In the genomic region with DNA sequence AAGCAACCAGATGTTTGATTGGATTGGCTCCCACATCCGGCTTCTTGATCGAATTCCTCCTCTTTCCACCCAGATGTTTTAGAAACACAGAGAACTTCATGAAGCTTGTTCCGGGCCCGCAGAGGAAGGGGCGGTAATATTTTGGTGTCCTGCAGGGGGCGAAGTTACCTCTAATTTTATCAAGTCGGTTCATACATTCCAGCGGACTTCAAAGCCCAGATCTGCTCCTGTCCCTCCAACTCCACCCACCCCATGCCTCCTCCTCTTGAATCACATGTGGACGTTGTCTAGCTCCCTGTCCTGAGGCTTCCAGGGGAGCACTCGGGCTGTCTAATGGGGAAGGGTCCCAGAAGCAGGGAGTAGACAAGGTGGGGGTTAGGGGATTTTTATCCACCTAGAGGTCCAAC, we compare ENCODE assay signal across 8 cellular contexts. TPM values are rescaled to one million over a fixed set of nuclear protein-coding genes. Genes with fewer than 3 reads are reported as not detected.
DNase-seq lines count a peak whose midpoint lies in the region; ATAC-seq, FAIRE-seq and TF ChIP-seq lines count a peak whose summit lies in the region.

No MANE protein-coding gene starts in this region.

- no peak overlapping the region for H3K4me3 Mint-ChIP-seq in T-helper 17 cell
- no peak overlapping the region for H3K4me3 Mint-ChIP-seq in astrocyte (ENCODE audit: unreplicated experiment)

- H3K27me3 ChIP-seq in astrocyte (ENCODE audit: insufficient read depth, low read length): peaks cover 35% of the 10 kb centered on the region
- H3K27me3 ChIP-seq in smooth muscle cell (ENCODE audit: low read depth): peaks cover 33% of the 10 kb centered on the region

- H3K4me3 ChIP-seq in astrocyte (ENCODE audit: insufficient read depth, low read depth, low read length) (no peak overlapping the region), smooth muscle cell (no peak overlapping the region)

- H3K36me3 ChIP-seq in astrocyte (ENCODE audit: insufficient read depth, low read length): no peaks in the 10 kb centered on the region
- no peaks in the 10 kb centered on the region for H3K36me3 ChIP-seq in smooth muscle cell (ENCODE audit: low read depth)

- H3F3A ChIP-seq in smooth muscle cell (ENCODE audit: low read depth): no peaks in the 10 kb centered on the region

- H3K27me3 Mint-ChIP-seq in T-helper 17 cell: peaks cover 50% of the 10 kb centered on the region
- H3K27me3 Mint-ChIP-seq in astrocyte (ENCODE audit: low read depth, unreplicated experiment): peaks cover 29% of the 10 kb centered on the region

- H4K20me1 ChIP-seq in astrocyte (ENCODE audit: insufficient read depth, low read length) (peaks cover 3% of the 10 kb centered on the region), smooth muscle cell (ENCODE audit: low read depth) (no peaks in the 10 kb centered on the region)

- H3K9ac ChIP-seq in astrocyte (ENCODE audit: low read length) (no peak overlapping the region), smooth muscle cell (ENCODE audit: low read depth) (no peak overlapping the region)

- peak; percentile 90 for FAIRE-seq in GM12892 (lab: Jason Lieb, UNC)
- no peak for FAIRE-seq in astrocyte (lab: Jason Lieb, UNC)

- peaks cover 2% of the 10 kb centered on the region for H3K36me3 Mint-ChIP-seq in T-helper 17 cell (ENCODE audit: low read depth)
- no peaks in the 10 kb centered on the region for H3K36me3 Mint-ChIP-seq in astrocyte (ENCODE audit: low read depth, unreplicated experiment)

- H3K9me3 ChIP-seq in T-helper 17 cell (ENCODE audit: control insufficient read depth, low read length, poor library complexity, severe bottlenecking) (no peaks in the 10 kb centered on the region), astrocyte (ENCODE audit: insufficient read depth, low read depth, low read length) (no peaks in the 10 kb centered on the region), smooth muscle cell (replicated peaks; ENCODE audit: low read depth) (no peaks in the 10 kb centered on the region)

- 9% methylated on average over 10 of the region's 10 CpGs for WGBS in smooth muscle cell (ENCODE audit: low lambda C conversion rate)

- peak overlapping the region; percentile 67 for H2AFZ ChIP-seq in astrocyte (ENCODE audit: low read depth, low read length)
- no peak overlapping the region for H2AFZ ChIP-seq in smooth muscle cell (ENCODE audit: low read depth)

- H3K4me1 Mint-ChIP-seq in T-helper 17 cell (peaks cover 10% of the 10 kb centered on the region), astrocyte (ENCODE audit: low read depth, unreplicated experiment) (no peaks in the 10 kb centered on the region)

- H3K4me1 ChIP-seq in astrocyte (ENCODE audit: insufficient read depth, low read length) (peaks cover 6% of the 10 kb centered on the region), smooth muscle cell (ENCODE audit: low read depth) (peaks cover 8% of the 10 kb centered on the region)

- H3K27ac Mint-ChIP-seq in T-helper 17 cell: no peak overlapping the region
- H3K27ac Mint-ChIP-seq in astrocyte (ENCODE audit: unreplicated experiment): no peak overlapping the region

- TF ChIP-seq CTCF in astrocyte (IDR thresholded peaks at IDR 0.05; ENCODE audit: insufficient read depth, low read depth, low read length): peak; percentile 57
- TF ChIP-seq CTCF in smooth muscle cell (IDR thresholded peaks at IDR 0.05; ENCODE audit: borderline replicate concordance, insufficient read depth, poor library complexity, severe bottlenecking): peak; percentile 45

- H3K79me2 ChIP-seq in astrocyte (ENCODE audit: insufficient read depth, low read length): no peaks in the 10 kb centered on the region
- H3K79me2 ChIP-seq in smooth muscle cell (ENCODE audit: low read depth): no peaks in the 10 kb centered on the region

- TF ChIP-seq POLR2A in GM12892 (IDR thresholded peaks at IDR 0.05; ENCODE audit: low read depth, low read length): no peak

- ATAC-seq in T-helper 17 cell (peak; percentile 39), GM21447 (IDR thresholded peaks at IDR 0.05; ENCODE audit: unreplicated experiment) (no peak)

- DNase-seq in 8988T: peak; percentile 49
- DNase-seq in GM12892 (ENCODE audit: insufficient read length): no peak
- peak; percentile 46 for DNase-seq in NCI-H1105 treated with DMSO at 0.1 percent for 48 hours (lab: John Stamatoyannopoulos, UW)
- peak; percentile 22 to 42 (median 31) for DNase-seq in T-helper 17 cell
- DNase-seq in astrocyte (ENCODE audit: low read depth): peak; percentile 64
- DNase-seq in hippocampal formation (lab: John Stamatoyannopoulos, UW): peak; percentile 26 to 35
- DNase-seq in smooth muscle cell (lab: John Stamatoyannopoulos, UW; ENCODE audit: unreplicated experiment): peak; percentile 34

- peak overlapping the region; percentile 26 for H3K4me2 ChIP-seq in astrocyte (ENCODE audit: low read length)
- no peak overlapping the region for H3K4me2 ChIP-seq in smooth muscle cell

- H3K27ac ChIP-seq in astrocyte (ENCODE audit: low read depth, low read length): no peak overlapping the region
- no peak overlapping the region for H3K27ac ChIP-seq in smooth muscle cell (ENCODE audit: low read depth)

- H3K9me3 Mint-ChIP-seq in astrocyte (ENCODE audit: unreplicated experiment): no peaks in the 10 kb centered on the region

RNA-seq across cellular contexts. Expression of a gene that starts 2.9 kb away (rescaled TPM):
- polyA plus RNA-seq in GM12892 (2012; ENCODE audit: missing spikeins): 0.21 TPM
- 10 to 100 TPM in 1 of 2 donors, under 1 TPM in 1; 0.45 to 16.8 TPM for total RNA-seq in T-helper 17 cell
- total RNA-seq in astrocyte: 2.2 and 2.8 TPM in 2 replicates
- 14.5 and 14.7 TPM in 2 replicates for total RNA-seq in smooth muscle cell
- 10.1 and 17.0 TPM in 2 replicates for polyA plus RNA-seq in smooth muscle cell
